16 cellular contexts compared by ENCODE assay signal in the genomic region with DNA sequence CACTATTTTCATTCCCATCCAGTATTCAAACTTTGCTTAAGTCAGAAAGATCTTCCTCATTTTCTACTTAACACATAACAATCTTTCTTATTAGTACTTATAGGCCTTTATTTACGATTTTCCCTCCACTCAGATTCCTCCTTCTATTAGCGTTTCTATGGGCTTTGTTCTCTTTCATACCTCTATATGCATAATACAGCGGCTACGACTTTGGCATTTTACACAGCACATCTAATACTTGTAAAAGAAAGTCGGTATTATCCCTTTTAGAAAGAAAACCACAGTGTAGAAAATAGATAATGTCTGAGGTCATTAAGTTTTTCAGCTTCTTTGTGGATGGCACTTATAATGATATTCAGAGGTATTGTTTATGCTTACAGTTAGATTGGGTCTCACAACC. TPM values are rescaled to one million over a fixed set of nuclear protein-coding genes. Genes with fewer than 3 reads are reported as not detected.
DNase-seq lines count a peak whose midpoint lies in the region; ATAC-seq and TF ChIP-seq lines count a peak whose summit lies in the region.
"Had no signal": no experiment of that assay in that cellular context is flagged by ENCODE, and none has a peak within 500 bp of the region (broad histone marks: within the 10 kb centered on the region; RNA-seq: fewer than 3 reads in every experiment).

No MANE protein-coding gene starts in this region.

- TF ChIP-seq CTCF in H9 (conservative IDR thresholded peaks at IDR 0.05) (no peak), endothelial cell (IDR thresholded peaks at IDR 0.05; ENCODE audit: unreplicated experiment) (no peak)

- H2BK120ac ChIP-seq in H9 (ENCODE audit: low read depth, low read length, poor library complexity, severe bottlenecking): no peak overlapping the region

- no peak overlapping the region for H2BK12ac ChIP-seq in H9 (ENCODE audit: insufficient read length, low read depth, low read length)

- H3K79me2 ChIP-seq in H9 (ENCODE audit: insufficient read depth, low read length): no peaks in the 10 kb centered on the region

- H3K4me2 ChIP-seq in H9 (ENCODE audit: insufficient read depth, insufficient read length, low read length): no peak overlapping the region

- peak overlapping the region; percentile 3 for H3K27ac Mint-ChIP-seq in stimulated activated naive CD8-positive, alpha-beta T cell treated with anti-CD3 and anti-CD28 coated beads, Interleukin-15, Interleukin-2, amounts not matched to agents 100 ng/mL and 50 ng/mL, for 24 hours
- peak overlapping the region in 1 of 2 donors; percentile 47 for H3K27ac Mint-ChIP-seq in stimulated activated naive CD8-positive, alpha-beta T cell treated with anti-CD3 and anti-CD28 coated beads, Interleukin-15, amount 100 ng/mL, for 72 hours
- H3K27ac Mint-ChIP-seq in H9: peak overlapping the region; percentile 4 to 80 (median 10); a peak in 4 of 7 replicates
- peak overlapping the region; percentile 4 for H3K27ac Mint-ChIP-seq in T-helper 17 cell
- peak overlapping the region; percentile 86 for H3K27ac Mint-ChIP-seq in endothelial cell (ENCODE audit: unreplicated experiment)
- H3K27ac Mint-ChIP-seq: HFFc6 had no signal

- no peak overlapping the region for H4K91ac ChIP-seq in H9 (ENCODE audit: insufficient read length, low read depth, low read length)

- H3K4me1 Mint-ChIP-seq in stimulated activated naive CD8-positive, alpha-beta T cell treated with anti-CD3 and anti-CD28 coated beads, Interleukin-15, Interleukin-2, amounts not matched to agents 100 ng/mL and 50 ng/mL, for 24 hours (ENCODE audit: low read depth): peaks cover 3% of the 10 kb centered on the region
- peaks cover 2% of the 10 kb centered on the region for H3K4me1 Mint-ChIP-seq in stimulated activated naive CD8-positive, alpha-beta T cell treated with anti-CD3 and anti-CD28 coated beads, Interleukin-15, amount 100 ng/mL, for 72 hours
- H3K4me1 Mint-ChIP-seq in H9 (peaks cover 26 to 27% of the 10 kb centered on the region in 2 experiments), T-helper 17 cell (peaks cover 37% of the 10 kb centered on the region), endothelial cell (ENCODE audit: unreplicated experiment) (peaks cover 44% of the 10 kb centered on the region)

- no peak overlapping the region for H4K5ac ChIP-seq in H9 (ENCODE audit: insufficient read length, low read depth, low read length)

- H3K27me3 Mint-ChIP-seq in stimulated activated naive CD8-positive, alpha-beta T cell treated with anti-CD3 and anti-CD28 coated beads, Interleukin-15, Interleukin-2, amounts not matched to agents 100 ng/mL and 50 ng/mL, for 24 hours: no peaks in the 10 kb centered on the region
- H3K27me3 Mint-ChIP-seq in stimulated activated naive CD8-positive, alpha-beta T cell treated with anti-CD3 and anti-CD28 coated beads, Interleukin-15, amount 100 ng/mL, for 72 hours: no peaks in the 10 kb centered on the region
- no peaks in the 10 kb centered on the region for H3K27me3 Mint-ChIP-seq in H9 (ENCODE audit: low read depth)
- no peaks in the 10 kb centered on the region for H3K27me3 Mint-ChIP-seq in T-helper 17 cell
- peaks cover 2% of the 10 kb centered on the region for H3K27me3 Mint-ChIP-seq in endothelial cell (ENCODE audit: unreplicated experiment)
- H3K27me3 Mint-ChIP-seq: CD4-positive, alpha-beta memory T cell had no signal

- H3T11ph ChIP-seq in H9 (ENCODE audit: low read length): no peak overlapping the region

- no peak overlapping the region for H4K8ac ChIP-seq in H9 (replicated peaks; ENCODE audit: insufficient read length, low read depth, low read length)

- DNase-seq in stimulated activated naive CD8-positive, alpha-beta T cell treated with anti-CD3 and anti-CD28 coated beads, Interleukin-15, amount 100 ng/mL, for 72 hours: no peak
- DNase-seq in H9: no peak
- DNase-seq in T-helper 17 cell: no peak
- no peak for DNase-seq in endothelial cell (ENCODE audit: low spot score)
- no peak for DNase-seq in medulla oblongata (ENCODE audit: extremely low spot score)
- no peak for DNase-seq in RPMI8226
- no peak for DNase-seq in T-helper 9 cell
- DNase-seq: C1 segment of cervical spinal cord; Caco-2; CD4-positive, alpha-beta memory T cell; DMS153; DND-41; H7; HFFc6 had no signal

- H4K20me1 ChIP-seq in H9 (ENCODE audit: control insufficient read depth, insufficient read depth, insufficient read length): no peaks in the 10 kb centered on the region

- no peak overlapping the region for H3K4ac ChIP-seq in H9 (ENCODE audit: low read depth, low read length)

- H2AK5ac ChIP-seq in H9 (ENCODE audit: insufficient read length, low read length): no peak overlapping the region

- no peak overlapping the region for H3K18ac ChIP-seq in H9 (ENCODE audit: insufficient read length, low read depth, low read length)

- no peaks in the 10 kb centered on the region for H3K9me3 ChIP-seq in H9 (ENCODE audit: control insufficient read depth, low read depth, low read length)
- H3K9me3 ChIP-seq in T-helper 17 cell (ENCODE audit: control insufficient read depth, low read length, poor library complexity, severe bottlenecking): no peaks in the 10 kb centered on the region
- H3K9me3 ChIP-seq: Caco-2 had no signal

- no peak overlapping the region for H3K23ac ChIP-seq in H9 (ENCODE audit: insufficient read length, low read depth, low read length)

- H3K4me1 ChIP-seq in H9 (ENCODE audit: insufficient read depth, low read length): peaks cover 8% of the 10 kb centered on the region
- H3K4me1 ChIP-seq: Caco-2 had no signal

- H3K9me3 Mint-ChIP-seq in stimulated activated naive CD8-positive, alpha-beta T cell treated with anti-CD3 and anti-CD28 coated beads, Interleukin-15, Interleukin-2, amounts not matched to agents 100 ng/mL and 50 ng/mL, for 24 hours: no peaks in the 10 kb centered on the region
- no peaks in the 10 kb centered on the region for H3K9me3 Mint-ChIP-seq in stimulated activated naive CD8-positive, alpha-beta T cell treated with anti-CD3 and anti-CD28 coated beads, Interleukin-15, amount 100 ng/mL, for 72 hours
- H3K9me3 Mint-ChIP-seq in H9 (no peaks in the 10 kb centered on the region), endothelial cell (ENCODE audit: unreplicated experiment) (no peaks in the 10 kb centered on the region)
- H3K9me3 Mint-ChIP-seq: CD4-positive, alpha-beta memory T cell; HFFc6 had no signal

- peaks cover 5% of the 10 kb centered on the region for H3K79me1 ChIP-seq in H9 (ENCODE audit: insufficient read depth, low read depth, low read length, poor library complexity, severe bottlenecking)

- no peaks in the 10 kb centered on the region for H3K23me2 ChIP-seq in H9 (ENCODE audit: insufficient read length, low read depth, low read length, poor library complexity, severe bottlenecking)

- H2BK5ac ChIP-seq in H9 (ENCODE audit: insufficient read length, low read length): no peak overlapping the region

- H3K14ac ChIP-seq in H9 (ENCODE audit: insufficient read depth, low read length): no peak overlapping the region

- H3K9ac ChIP-seq in H9 (ENCODE audit: extremely low read depth, insufficient read length, low read length): no peak overlapping the region

- no peak overlapping the region for H3K27ac ChIP-seq in H9 (ENCODE audit: insufficient read length, low read depth, low read length)

- no peak overlapping the region for H3K4me3 Mint-ChIP-seq in stimulated activated naive CD8-positive, alpha-beta T cell treated with anti-CD3 and anti-CD28 coated beads, Interleukin-15, Interleukin-2, amounts not matched to agents 100 ng/mL and 50 ng/mL, for 24 hours
- H3K4me3 Mint-ChIP-seq in stimulated activated naive CD8-positive, alpha-beta T cell treated with anti-CD3 and anti-CD28 coated beads, Interleukin-15, amount 100 ng/mL, for 72 hours: no peak overlapping the region
- no peak overlapping the region for H3K4me3 Mint-ChIP-seq in H9
- H3K4me3 Mint-ChIP-seq in T-helper 17 cell: no peak overlapping the region
- H3K4me3 Mint-ChIP-seq in endothelial cell (ENCODE audit: unreplicated experiment): no peak overlapping the region
- H3K4me3 Mint-ChIP-seq: CD4-positive, alpha-beta memory T cell; HFFc6 had no signal

- peaks cover 61% of the 10 kb centered on the region for H3K36me3 Mint-ChIP-seq in stimulated activated naive CD8-positive, alpha-beta T cell treated with anti-CD3 and anti-CD28 coated beads, Interleukin-15, Interleukin-2, amounts not matched to agents 100 ng/mL and 50 ng/mL, for 24 hours (ENCODE audit: low read depth)
- H3K36me3 Mint-ChIP-seq in H9 (ENCODE audit: insufficient read depth in 1 of 3, low read depth in 3 of 3): peaks cover 6 to 42% (median 17%) of the 10 kb centered on the region in 3 experiments
- H3K36me3 Mint-ChIP-seq in T-helper 17 cell (ENCODE audit: low read depth): peaks cover 10% of the 10 kb centered on the region
- H3K36me3 Mint-ChIP-seq in endothelial cell (ENCODE audit: low read depth, unreplicated experiment): peaks cover 30% of the 10 kb centered on the region

- no peak for ATAC-seq in stimulated activated naive CD8-positive, alpha-beta T cell treated with anti-CD3 and anti-CD28 coated beads, Interleukin-15, amount 100 ng/mL, for 72 hours
- ATAC-seq in T-helper 17 cell: no peak

- H2BK20ac ChIP-seq in H9 (ENCODE audit: low read depth, low read length, poor library complexity, severe bottlenecking): no peak overlapping the region

- H2BK15ac ChIP-seq in H9 (ENCODE audit: low read depth, low read length): no peak overlapping the region

- WGBS in H9 (ENCODE audit: extremely low coverage, insufficient read length, low lambda C conversion rate): no CpG with 5 or more reads among the region's 5 CpGs

- H3K56ac ChIP-seq in H9 (ENCODE audit: insufficient read length, low read depth, low read length): no peak overlapping the region

- H3K27me3 ChIP-seq in H9 (ENCODE audit: insufficient read depth, low read length): no peaks in the 10 kb centered on the region

- H2AFZ ChIP-seq in H9 (ENCODE audit: low read length): no peak overlapping the region

RNA-seq across cellular contexts. Expression of gene RBM18, which starts 8.4 kb away (rescaled TPM):
- total RNA-seq in H9 (2021) (18.3 and 18.9 TPM in 2 replicates), T-helper 17 cell (10 to 100 TPM; 19.1 to 25.9 TPM), endothelial cell (ENCODE audit: unreplicated experiment) (22.2 TPM)

RNA-seq across cellular contexts. Expression of gene MRRF, which starts 8.5 kb away (rescaled TPM):
- 31.6 and 33.7 TPM in 2 replicates for total RNA-seq in H9 (2021)
- 10 to 100 TPM; 24.8 to 25.4 TPM for total RNA-seq in T-helper 17 cell
- total RNA-seq in endothelial cell (ENCODE audit: unreplicated experiment): 40.3 TPM

RNA-seq across cellular contexts. Expression of gene LHX6, which starts 27.4 kb away (rescaled TPM):
- total RNA-seq in H9 (2021) (1.6 and 1.8 TPM in 2 replicates), T-helper 17 cell (not detected), endothelial cell (ENCODE audit: unreplicated experiment) (6.0 TPM)
- total RNA-seq: A673; CD4-positive, alpha-beta memory T cell; HFFc6 had no signal
